Comparison of ENCODE assay signal across 7 cellular contexts in the genomic region with DNA sequence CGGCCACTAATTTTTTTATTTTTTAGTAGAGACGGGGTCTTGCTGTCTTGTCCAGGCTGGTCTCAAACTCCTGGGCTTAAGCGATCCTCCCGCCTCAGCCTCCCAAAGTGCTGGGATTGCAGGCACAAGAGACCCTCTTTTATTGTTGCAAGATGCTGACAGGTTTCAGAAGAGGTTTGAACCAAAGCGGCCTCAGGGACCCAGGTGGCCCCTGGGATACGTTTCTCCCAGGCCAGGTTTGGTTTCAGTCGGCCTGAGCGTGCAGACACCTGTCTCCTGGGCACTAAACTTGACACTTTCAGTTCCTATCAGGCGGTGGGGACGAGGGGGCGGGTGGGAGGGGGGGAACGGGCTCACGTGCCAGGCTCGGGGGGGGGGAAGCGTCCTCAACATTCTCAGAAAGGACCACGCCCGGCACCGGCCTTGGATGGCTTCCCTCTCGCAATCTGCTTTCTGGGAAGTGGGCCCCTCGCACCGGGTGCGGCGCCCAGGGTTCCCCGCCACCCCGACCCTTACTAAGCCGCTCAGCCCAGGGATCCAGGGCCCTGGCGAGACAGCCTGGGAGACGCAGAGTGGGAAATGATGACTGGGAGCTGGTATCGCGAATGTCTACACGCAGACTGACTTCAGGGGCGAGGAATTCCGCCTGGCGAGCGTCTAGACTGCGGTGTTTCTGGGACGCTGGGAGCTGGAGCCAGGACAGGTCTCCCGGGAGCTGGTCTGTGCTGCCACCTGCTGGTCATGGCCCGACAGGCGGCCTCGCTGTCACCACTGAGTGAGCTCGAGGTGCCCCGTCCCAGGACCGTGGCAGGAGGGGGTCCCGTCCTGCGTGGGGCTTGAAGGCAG.
DNase-seq lines count a peak whose midpoint lies in the region; ATAC-seq, FAIRE-seq and TF ChIP-seq lines count a peak whose summit lies in the region.

No MANE protein-coding gene starts in this region.

- H3K9ac ChIP-seq in endothelial cell of umbilical vein (replicated peaks; ENCODE audit: extremely low read depth, insufficient read depth, low read length): peak overlapping the region; percentile 48

- POLR2A ChIA-PET in endothelial cell of umbilical vein (lab: Charles Lee): interaction anchor here (0.7 to 2.5 kb wide), 7 partner anchors 26 to 148 kb away, joined by 3 to 81 read pairs (median 6); a partner anchor contains a TSS

- intact Hi-C loops in endothelial cell of umbilical vein (cut with micrococcal nuclease) (loop anchor here (1.0 to 10.0 kb wide), 7 partner anchors 26 to 339 kb away; no protein-coding TSS in a partner anchor), mucosa of descending colon (cut with DNase I, micrococcal nuclease) (loop anchor here (2.0 to 5.0 kb wide), 2 partner anchors 134 to 136 kb away; a partner anchor contains a TSS)

- TF ChIP-seq CTCF in GM12873 (IDR thresholded peaks at IDR 0.05; ENCODE audit: insufficient read depth, low read depth, low read length, missing control alignments): peak; percentile 96
- TF ChIP-seq CTCF in endothelial cell of umbilical vein (IDR thresholded peaks at IDR 0.05; ENCODE audit: extremely low read depth in 1 of 2, insufficient read depth in 1 of 2, low read depth in 1 of 2, low read length in 2 of 2): peak; percentile 96 to 98
- peak; percentile 96 for TF ChIP-seq CTCF in mucosa of descending colon (IDR thresholded peaks at IDR 0.05)

- H2AFZ ChIP-seq in endothelial cell of umbilical vein (ENCODE audit: low read depth, low read length): peak overlapping the region; percentile 74

- no peaks in the 10 kb centered on the region for H3K36me3 ChIP-seq in endothelial cell of umbilical vein (ENCODE audit: control insufficient read depth in 2 of 2, extremely low read depth in 1 of 2, insufficient read depth in 2 of 2, low read length in 2 of 2)
- no peaks in the 10 kb centered on the region for H3K36me3 ChIP-seq in mucosa of descending colon (ENCODE audit: low read depth)

- no peak for TF ChIP-seq POLR2A in endothelial cell of umbilical vein (IDR thresholded peaks at IDR 0.05; ENCODE audit: low read depth, low read length)

- H3K4me3 ChIP-seq in endothelial cell of umbilical vein (replicated peaks in 1 of 3; ENCODE audit: insufficient read depth in 1 of 3, low read depth in 1 of 3, low read length in 3 of 3) (peak overlapping the region in 1 of 3 experiments; percentile 9), mucosa of descending colon (no peak overlapping the region)

- peak overlapping the region; percentile 62 for H3K27ac ChIP-seq in endothelial cell of umbilical vein (ENCODE audit: insufficient read depth, low read depth, low read length)

- no peaks in the 10 kb centered on the region for H4K20me1 ChIP-seq in endothelial cell of umbilical vein (replicated peaks; ENCODE audit: control insufficient read depth, extremely low read depth, insufficient read depth, low read length)

- H3K27me3 ChIP-seq in endothelial cell of umbilical vein (ENCODE audit: control insufficient read depth in 2 of 2, insufficient read depth in 2 of 2, low read length in 2 of 2): no peaks in the 10 kb centered on the region

- peaks cover under 1% of the 10 kb centered on the region for H3K4me1 ChIP-seq in endothelial cell of umbilical vein (ENCODE audit: control insufficient read depth, extremely low read depth, insufficient read depth, low read length)
- peaks cover 11% of the 10 kb centered on the region for H3K4me1 ChIP-seq in mucosa of descending colon (ENCODE audit: low read depth)

- no TSS peak for BruUV-seq in endothelial cell of umbilical vein (replicated peaks; lab: Mats Ljungman, UMichigan)

- CTCF ChIA-PET in endothelial cell of umbilical vein (lab: Charles Lee): interaction anchor here (0.7 to 6.4 kb wide), 47 partner anchors 8 to 459 kb away, joined by 3 to 209 read pairs (median 5); a partner anchor contains a TSS

- no peaks in the 10 kb centered on the region for H3K79me2 ChIP-seq in endothelial cell of umbilical vein (ENCODE audit: control insufficient read depth, insufficient read depth, low read length)

- dilution Hi-C loops in endothelial cell of umbilical vein (cut with MboI; ENCODE audit: extremely low pct_ligation_motif_present, low sequenced_read_pairs): no loop called here

- ATAC-seq in HG03135 (IDR thresholded peaks at IDR 0.05; ENCODE audit: unreplicated experiment) (peak; percentile 37), mucosa of descending colon (peak; percentile 97)

- no peaks in the 10 kb centered on the region for H3K9me3 ChIP-seq in endothelial cell of umbilical vein (replicated peaks; ENCODE audit: control insufficient read depth, insufficient read depth, low read length)
- H3K9me3 ChIP-seq in mucosa of descending colon: no peaks in the 10 kb centered on the region

- no peaks in the 10 kb centered on the region for H3K9me1 ChIP-seq in endothelial cell of umbilical vein (replicated peaks; ENCODE audit: control insufficient read depth, extremely low read depth, insufficient read depth, low read length)

- FAIRE-seq in endothelial cell of umbilical vein (lab: Jason Lieb, UNC): peak; percentile 97

- no peak overlapping the region for H3K4me2 ChIP-seq in endothelial cell of umbilical vein (ENCODE audit: insufficient read depth, low read length)

- DNase-seq in NCI-H774 (lab: John Stamatoyannopoulos, UW): peak; percentile 69
- DNase-seq in activated CD8-positive, alpha-beta memory T cell treated with anti-CD3 and anti-CD28 coated beads, Interleukin-2, amount 50 U/mL, for 4 hours: peak; percentile 95
- peak; percentile 85 for DNase-seq in endothelial cell of umbilical vein (ENCODE audit: low read depth, low spot score)
- peak; percentile 92 to 97 (median 97) for DNase-seq in mucosa of descending colon
- peak; percentile 77 to 81 for DNase-seq in stimulated activated CD8-positive, alpha-beta memory T cell treated with anti-CD3 and anti-CD28 coated beads, Interleukin-2, amount 100 ng/mL, for 1 hour (ENCODE audit: low read depth in 2 of 2)

TF ChIP-seq in endothelial cell of umbilical vein, 7 proteins besides CTCF, POLR2A, EP300 and RAD21:
- TF ChIP-seq FOS (IDR thresholded peaks at IDR 0.05; ENCODE audit: borderline replicate concordance, insufficient read depth, low read length) (peak; percentile 41), MYC (IDR thresholded peaks at IDR 0.05; ENCODE audit: low read depth, low read length) (no peak), POLR2AphosphoS5 (IDR thresholded peaks at IDR 0.05; ENCODE audit: insufficient read depth, low read depth, low read length) (peak; percentile 75)
